22 cellular contexts compared by ENCODE assay signal in genomic region chr11:16242806-16243205, GRCh38.
DNase-seq lines count a peak whose midpoint lies in the region; ATAC-seq and TF ChIP-seq lines count a peak whose summit lies in the region.
"Had no signal": no experiment of that assay in that cellular context is flagged by ENCODE, and none has a peak within 500 bp of the region (broad histone marks: within the 10 kb centered on the region; RNA-seq: fewer than 3 reads in every experiment).

No MANE protein-coding gene starts in this region.

- H3K9me3 ChIP-seq in SK-N-MC (ENCODE audit: low read depth, low read length): 0 out of 2 replicates have a peak, but pooled peaks cover 4% of the 10 kb centered on the region
- no peaks in the 10 kb centered on the region for H3K9me3 ChIP-seq in CD4-positive, alpha-beta T cell (ENCODE audit: control insufficient read depth, low read length)
- H3K9me3 ChIP-seq: mucosa of descending colon, testis had no signal

- H3K27ac Mint-ChIP-seq in progenitor cell of endocrine pancreas: no peak overlapping the region
- H3K27ac Mint-ChIP-seq in CD4-positive, alpha-beta T cell: no peak overlapping the region

- peaks cover 8% of the 10 kb centered on the region for H3K4me1 Mint-ChIP-seq in progenitor cell of endocrine pancreas (ENCODE audit: low read depth)
- H3K4me1 Mint-ChIP-seq in CD4-positive, alpha-beta T cell (ENCODE audit: low read depth): no peaks in the 10 kb centered on the region

- no peaks in the 10 kb centered on the region for H3K27me3 ChIP-seq in CD4-positive, alpha-beta T cell (ENCODE audit: control insufficient read depth, insufficient read depth, low read length)
- H3K27me3 ChIP-seq: testis had no signal

- peaks cover 8% of the 10 kb centered on the region for H3K9me3 Mint-ChIP-seq in progenitor cell of endocrine pancreas (ENCODE audit: low read depth)
- peaks cover 8% of the 10 kb centered on the region for H3K9me3 Mint-ChIP-seq in CD4-positive, alpha-beta T cell

- H3K27me3 Mint-ChIP-seq in progenitor cell of endocrine pancreas: peaks cover 7% of the 10 kb centered on the region
- no peaks in the 10 kb centered on the region for H3K27me3 Mint-ChIP-seq in CD4-positive, alpha-beta T cell

- peaks cover 4% of the 10 kb centered on the region for H3K36me3 Mint-ChIP-seq in progenitor cell of endocrine pancreas (ENCODE audit: insufficient read depth)
- H3K36me3 Mint-ChIP-seq in CD4-positive, alpha-beta T cell (ENCODE audit: low read depth): no peaks in the 10 kb centered on the region

- CTCF ChIA-PET in CD4-positive, alpha-beta T cell (lab: Charles Lee): no interaction called here

- intact Hi-C loops in CD4-positive, alpha-beta T cell (cut with DNase I, micrococcal nuclease): no loop called here

- no peak overlapping the region for H3K4me3 ChIP-seq in SK-N-MC
- H3K4me3 ChIP-seq: GM23248, mucosa of descending colon, testis had no signal

- peaks cover 38% of the 10 kb centered on the region for H3K36me3 ChIP-seq in SK-N-MC (ENCODE audit: insufficient read depth, low read length)

- peak overlapping the region; percentile 37 for H3K27ac ChIP-seq in SK-N-MC
- no peak overlapping the region for H3K27ac ChIP-seq in CD4-positive, alpha-beta T cell (ENCODE audit: low read depth, low read length)
- H3K27ac ChIP-seq: GM23248, testis, VCaP had no signal

- H3K9ac ChIP-seq in SK-N-MC (ENCODE audit: insufficient read length): no peak overlapping the region
- H3K9ac ChIP-seq: GM23248 had no signal

- no peak for TF ChIP-seq CTCF in progenitor cell of endocrine pancreas (IDR thresholded peaks at IDR 0.05; ENCODE audit: unreplicated experiment)
- no peak for TF ChIP-seq CTCF in CD4-positive, alpha-beta T cell (IDR thresholded peaks at IDR 0.05)

- DNase-seq in SK-N-MC (ENCODE audit: low read depth, low spot score): no peak
- DNase-seq in progenitor cell of endocrine pancreas (ENCODE audit: low spot score, unreplicated experiment): no peak
- no peak for DNase-seq in GF-D8 (lab: John Stamatoyannopoulos, UW)
- DNase-seq in CD4-positive, alpha-beta T cell: no peak
- DNase-seq in SHP77 treated with DMSO at 0.1 percent for 48 hours (lab: John Stamatoyannopoulos, UW): no peak
- DNase-seq: activated CD8-positive, alpha-beta memory T cell treated with anti-CD3 and anti-CD28 coated beads for 24 hours; activated effector memory CD4-positive, alpha-beta T cell treated with Interleukin-2 at 50 U/mL for 16 hours; AML-193; amniotic stem cell; effector memory CD4-positive, alpha-beta T cell; GM23248; hypothalamus; kidney glomerular epithelial cell; mucosa of descending colon; NCI-H2107; NCI-H748 treated with DMSO at 0.1 percent for 48 hours; stimulated activated CD4-positive, alpha-beta T cell treated with anti-CD3 and anti-CD28 coated beads, Interleukin-2, amount 100 ng/mL, for 48 hours; testis had no signal

- no peak overlapping the region for H3K4me3 Mint-ChIP-seq in progenitor cell of endocrine pancreas (ENCODE audit: low read depth)
- H3K4me3 Mint-ChIP-seq in CD4-positive, alpha-beta T cell: no peak overlapping the region

- ATAC-seq in GM18873 (IDR thresholded peaks at IDR 0.05; ENCODE audit: low FRiP score, unreplicated experiment) (peak; percentile 53), GM21737 (IDR thresholded peaks at IDR 0.05; ENCODE audit: unreplicated experiment) (peak; percentile 69), HG03135 (IDR thresholded peaks at IDR 0.05; ENCODE audit: unreplicated experiment) (peak; percentile 75)
- no peak for ATAC-seq in CD4-positive, alpha-beta T cell (ENCODE audit: poor library complexity)
- ATAC-seq: mucosa of descending colon had no signal

- POLR2A ChIA-PET in CD4-positive, alpha-beta T cell (lab: Charles Lee): no interaction called here
